ENCODE assay signal across 15 cellular contexts in genomic region chr12:56186957-56187356, GRCh38. TPM values are rescaled to one million over a fixed set of nuclear protein-coding genes. Genes with fewer than 3 reads are reported as not detected.
DNase-seq lines count a peak whose midpoint lies in the region; ATAC-seq, FAIRE-seq and TF ChIP-seq lines count a peak whose summit lies in the region.
"Had no signal": no experiment of that assay in that cellular context is flagged by ENCODE, and none has a peak within 500 bp of the region (broad histone marks: within the 10 kb centered on the region; RNA-seq: fewer than 3 reads in every experiment).

No MANE protein-coding gene starts in this region.

- peaks cover 25% of the 10 kb centered on the region for H3K79me2 ChIP-seq in SU-DHL-6 (ENCODE audit: insufficient read depth, low read length)

- intact Hi-C loops in CD4-positive, alpha-beta memory T cell (cut with micrococcal nuclease), result no loop called here

- CTCF ChIA-PET in A549 (lab: Yijun Ruan, JAX), result interaction anchor here (1.1 to 6.8 kb wide), 6 partner anchors 12 to 62 kb away, joined by 3 to 204 read pairs (median 49); partner anchors contain the start of genes ESYT1, MYL6, RNF41 and ZC3H10
- CTCF ChIA-PET in CD4-positive, alpha-beta memory T cell (lab: Charles Lee; ENCODE audit: partially characterized antibody), result interaction anchor here (1.4 to 6.4 kb wide), 4 partner anchors 11 to 83 kb away, joined by 3 to 264 read pairs (median 10); partner anchors contain the start of genes ESYT1, MYL6, PA2G4 and RPL41

- no peaks in the 10 kb centered on the region for H4K20me1 ChIP-seq in SU-DHL-6 (ENCODE audit: low read depth, low read length)

- H3K4me3 Mint-ChIP-seq in CD4-positive, alpha-beta memory T cell, result peak overlapping the region in 3 of 8 donors; percentile 15 to 92 (median 43)
- H3K4me3 Mint-ChIP-seq in mesothelial cell of epicardium (peak overlapping the region; percentile 75), endodermal cell (no peak overlapping the region)

- H3K4me3 ChIP-seq in A549 (no peak overlapping the region), SU-DHL-6 (ENCODE audit: insufficient read depth, low read length, poor library complexity, severe bottlenecking) (no peak overlapping the region), endodermal cell (ENCODE audit: low read length) (no peak overlapping the region)
- H3K4me3 ChIP-seq in CD4-positive, alpha-beta memory T cell (ENCODE audit: low read length in 2 of 2), result no peak overlapping the region
- H3K4me3 ChIP-seq: right atrium auricular region had no signal

- no peaks in the 10 kb centered on the region for H3K27me3 ChIP-seq in CD4-positive, alpha-beta memory T cell (ENCODE audit: insufficient read depth, low read length)
- H3K27me3 ChIP-seq in SU-DHL-6 (ENCODE audit: low read length) (no peaks in the 10 kb centered on the region), endodermal cell (ENCODE audit: control insufficient read depth, insufficient read depth, low read length, poor library complexity, severe bottlenecking) (no peaks in the 10 kb centered on the region)
- H3K27me3 ChIP-seq: ascending aorta, right atrium auricular region had no signal

- peaks cover 0 to 3% (median 0%) of the 10 kb centered on the region in 8 donors for H3K9me3 Mint-ChIP-seq in CD4-positive, alpha-beta memory T cell
- H3K9me3 Mint-ChIP-seq in mesothelial cell of epicardium, result no peaks in the 10 kb centered on the region
- H3K9me3 Mint-ChIP-seq in endodermal cell, result no peaks in the 10 kb centered on the region

- H3K9me2 ChIP-seq in SU-DHL-6 (replicated peaks; ENCODE audit: insufficient read depth, low read length), result no peaks in the 10 kb centered on the region

- H3K27ac ChIP-seq in A549 (no peak overlapping the region), SU-DHL-6 (ENCODE audit: low read depth, low read length) (no peak overlapping the region), endodermal cell (ENCODE audit: low read depth, low read length) (no peak overlapping the region)
- peak overlapping the region; percentile 91 for H3K27ac ChIP-seq in CD4-positive, alpha-beta memory T cell (ENCODE audit: low read depth, low read length)
- H3K27ac ChIP-seq: right atrium auricular region had no signal

- H3K9me3 ChIP-seq in A549 (no peaks in the 10 kb centered on the region), SU-DHL-6 (ENCODE audit: insufficient read depth, low read length) (no peaks in the 10 kb centered on the region), endodermal cell (ENCODE audit: control insufficient read depth, low read length) (no peaks in the 10 kb centered on the region)
- no peaks in the 10 kb centered on the region for H3K9me3 ChIP-seq in CD4-positive, alpha-beta memory T cell (ENCODE audit: control insufficient read depth in 1 of 2, low read length in 2 of 2)
- H3K9me3 ChIP-seq: ascending aorta, right atrium auricular region had no signal

- H3K4me1 Mint-ChIP-seq in CD4-positive, alpha-beta memory T cell, result peaks cover 19 to 47% (median 32%) of the 10 kb centered on the region in 4 donors
- H3K4me1 Mint-ChIP-seq in mesothelial cell of epicardium (peaks cover 19% of the 10 kb centered on the region), endodermal cell (peaks cover 12% of the 10 kb centered on the region)

- no peak overlapping the region for H2AFZ ChIP-seq in SU-DHL-6 (ENCODE audit: low read depth, low read length, severe bottlenecking)

- no peak for TF ChIP-seq POLR2A in A549 (IDR thresholded peaks at IDR 0.05; ENCODE audit: low read length)

- peaks cover 39% of the 10 kb centered on the region for H3K36me3 ChIP-seq in CD4-positive, alpha-beta memory T cell (ENCODE audit: insufficient read depth, low read length)
- H3K36me3 ChIP-seq in SU-DHL-6 (ENCODE audit: low read length) (peaks cover 12% of the 10 kb centered on the region), endodermal cell (ENCODE audit: control insufficient read depth, insufficient read depth, low read length) (peaks cover 53% of the 10 kb centered on the region)

- no peak for FAIRE-seq in A549 (lab: Jason Lieb, UNC)
- FAIRE-seq: GM18507 had no signal

- DNase-seq in A549 (ENCODE audit: low read depth in 1 of 2, low spot score in 1 of 2) (no peak), mesothelial cell of epicardium (ENCODE audit: low spot score in 2 of 2, unreplicated experiment in 2 of 2) (no peak), endodermal cell (no peak), middle frontal gyrus (ENCODE audit: extremely low spot score, low spot score) (no peak)
- no peak for DNase-seq in CD4-positive, alpha-beta memory T cell
- DNase-seq: GF-D8; H7; midbrain; NCI-H1105; stimulated activated CD4-positive, alpha-beta T cell treated with anti-CD3 and anti-CD28 coated beads, Interleukin-4, amount 100 ng/mL, for 4 hours had no signal

- POLR2A ChIA-PET in A549 (lab: Yijun Ruan, JAX), result interaction anchor here (1.5 kb wide), 1 partner anchor 28 kb away, joined by 7 read pairs; the partner anchor contains the start of gene MYL6
- POLR2A ChIA-PET in CD4-positive, alpha-beta memory T cell (lab: Charles Lee; ENCODE audit: partially characterized antibody), result interaction anchor here (1.8 to 6.2 kb wide), 4 partner anchors 22 to 60 kb away, joined by 10 to 245 read pairs (median 70); partner anchors contain the start of genes ESYT1, MYL6 and RNF41

- peak overlapping the region; percentile 92 for H3K9ac ChIP-seq in SU-DHL-6 (ENCODE audit: low read length)
- H3K9ac ChIP-seq in endodermal cell (ENCODE audit: extremely low read depth, low read length, poor library complexity, severe bottlenecking), result no peak overlapping the region

- peaks cover 0 to 2% of the 10 kb centered on the region in 2 donors for H3K27me3 Mint-ChIP-seq in CD4-positive, alpha-beta memory T cell
- H3K27me3 Mint-ChIP-seq in mesothelial cell of epicardium (ENCODE audit: low read depth), result peaks cover 1% of the 10 kb centered on the region
- no peaks in the 10 kb centered on the region for H3K27me3 Mint-ChIP-seq in endodermal cell (ENCODE audit: insufficient read depth)

- H3K36me3 Mint-ChIP-seq in CD4-positive, alpha-beta memory T cell, result peaks cover 19 to 63% of the 10 kb centered on the region in 2 donors
- H3K36me3 Mint-ChIP-seq in mesothelial cell of epicardium (peaks cover 18% of the 10 kb centered on the region), endodermal cell (ENCODE audit: low read depth) (peaks cover 44% of the 10 kb centered on the region)

- H3K4me1 ChIP-seq in A549 (peaks cover 13% of the 10 kb centered on the region), endodermal cell (ENCODE audit: control insufficient read depth, insufficient read depth, low read length) (peaks cover 5% of the 10 kb centered on the region)
- H3K4me1 ChIP-seq in CD4-positive, alpha-beta memory T cell (ENCODE audit: insufficient read depth, low read length), result peaks cover 24% of the 10 kb centered on the region

- no peak for TF ChIP-seq EP300 in A549 (IDR thresholded peaks at IDR 0.05)

- no peak for ATAC-seq in A549
- no peak for ATAC-seq in HG03095 (IDR thresholded peaks at IDR 0.05; ENCODE audit: unreplicated experiment)

- TF ChIP-seq RAD21 in A549 (conservative IDR thresholded peaks at IDR 0.05 in 1 of 2, IDR thresholded peaks at IDR 0.05 in 1 of 2), result no peak

- WGBS in A549 (ENCODE audit: missing lambda C conversion rate), result 97% methylated on average over 2 of the region's 2 CpGs
- 100% methylated on average over 2 of the region's 2 CpGs; no CpG with 5 or more reads in 1 of the 2 experiments for WGBS in endodermal cell (ENCODE audit: insufficient coverage in 1 of 2, insufficient read length in 1 of 2), 2 experiments

- peaks cover 13% of the 10 kb centered on the region for H3F3A ChIP-seq in SU-DHL-6 (ENCODE audit: insufficient read depth)

- H3K4me2 ChIP-seq in A549 (peak overlapping the region; percentile 99), SU-DHL-6 (ENCODE audit: low read depth, low read length, poor library complexity, severe bottlenecking) (peak overlapping the region; percentile 67)

- TF ChIP-seq CTCF in A549 (IDR thresholded peaks at IDR 0.05) (no peak), SU-DHL-6 (IDR thresholded peaks at IDR 0.05; ENCODE audit: insufficient read depth, low read length, poor library complexity, severe bottlenecking) (no peak), mesothelial cell of epicardium (IDR thresholded peaks at IDR 0.05; ENCODE audit: unreplicated experiment) (no peak), endodermal cell (conservative IDR thresholded peaks at IDR 0.05) (no peak)

- H3K27ac Mint-ChIP-seq in CD4-positive, alpha-beta memory T cell, result peak overlapping the region in 6 of 7 donors; percentile 50 to 100 (median 95)
- H3K27ac Mint-ChIP-seq in mesothelial cell of epicardium, result no peak overlapping the region
- no peak overlapping the region for H3K27ac Mint-ChIP-seq in endodermal cell

RNA-seq across cellular contexts. Expression of gene SMARCC2, which starts 2.3 kb away (rescaled TPM):
- 83.9 and 109 TPM in 2 replicates for polyA plus RNA-seq in A549 (2011; rRNA removed)
- 38.0 and 45.4 TPM in 2 replicates for polyA plus RNA-seq in A549 (2012; cell fraction: cytosol; rRNA removed)
- 95.2 and 106 TPM in 2 replicates for polyA plus RNA-seq in A549 (2012; cell fraction: nucleus; rRNA removed)
- polyA plus RNA-seq in A549 (2017; fragmentation: RNase III; extraction: RNeasy Plus Mini Kit Qiagen cat#74134 plus additional on column Dnase treatment), result 48.9 to 57.1 TPM (median 51.9 TPM) in 3 replicates
- 107 and 130 TPM in 2 replicates for polyA minus RNA-seq in A549 (2011; rRNA and poly(A)+ RNA removed)
- total RNA-seq in CD4-positive, alpha-beta memory T cell, result 100 to 1,000 TPM; 192 to 199 TPM
- 10 to 100 TPM; 27.0 to 90.9 TPM for polyA plus RNA-seq in CD4-positive, alpha-beta memory T cell
- total RNA-seq in mesothelial cell of epicardium, result 158 to 177 TPM (median 171 TPM) in 3 replicates
- 100 to 1,000 TPM; 127 to 129 TPM for total RNA-seq in endodermal cell
- 114 TPM for polyA plus RNA-seq in endodermal cell (2013, experiment 1 of 2)
- polyA plus RNA-seq in endodermal cell (2013, experiment 2 of 2), result 107 TPM

RNA-seq across cellular contexts. Expression of gene MYL6, which starts 28.8 kb away (rescaled TPM):
- polyA plus RNA-seq in A549 (2011; rRNA removed), result 2,280 and 2,307 TPM in 2 replicates
- polyA plus RNA-seq in A549 (2012; cell fraction: cytosol; rRNA removed), result 3,071 and 4,505 TPM in 2 replicates
- polyA plus RNA-seq in A549 (2012; cell fraction: nucleus; rRNA removed), result 1,396 and 2,143 TPM in 2 replicates
- polyA plus RNA-seq in A549 (2017; fragmentation: RNase III; extraction: RNeasy Plus Mini Kit Qiagen cat#74134 plus additional on column Dnase treatment), result 3,268 to 3,485 TPM (median 3,270 TPM) in 3 replicates
- 519 and 631 TPM in 2 replicates for polyA minus RNA-seq in A549 (2011; rRNA and poly(A)+ RNA removed)
- 100 to 1,000 TPM; 567 to 589 TPM for total RNA-seq in CD4-positive, alpha-beta memory T cell
- polyA plus RNA-seq in CD4-positive, alpha-beta memory T cell, result 1,000 to 10,000 TPM; 2,141 to 3,317 TPM
- 800 to 830 TPM (median 827 TPM) in 3 replicates for total RNA-seq in mesothelial cell of epicardium
- 1,000 to 10,000 TPM; 1,640 to 1,647 TPM for total RNA-seq in endodermal cell
- 1,347 TPM for polyA plus RNA-seq in endodermal cell (2013, experiment 1 of 2)
- polyA plus RNA-seq in endodermal cell (2013, experiment 2 of 2), result 1,436 TPM

RNA-seq across cellular contexts. Expression of gene MYL6B, which starts 34.6 kb away (rescaled TPM):
- polyA plus RNA-seq in A549 (2011; rRNA removed), result 48.2 and 67.0 TPM in 2 replicates
- polyA plus RNA-seq in A549 (2012; cell fraction: cytosol; rRNA removed), result 63.4 and 78.3 TPM in 2 replicates
- 30.2 and 41.3 TPM in 2 replicates for polyA plus RNA-seq in A549 (2012; cell fraction: nucleus; rRNA removed)
- 68.6 to 92.7 TPM (median 83.9 TPM) in 3 replicates for polyA plus RNA-seq in A549 (2017; fragmentation: RNase III; extraction: RNeasy Plus Mini Kit Qiagen cat#74134 plus additional on column Dnase treatment)
- 21.6 and 24.3 TPM in 2 replicates for polyA minus RNA-seq in A549 (2011; rRNA and poly(A)+ RNA removed)
- 1 to 10 TPM; 2.6 to 3.4 TPM for total RNA-seq in CD4-positive, alpha-beta memory T cell
- polyA plus RNA-seq in CD4-positive, alpha-beta memory T cell, result 1 to 10 TPM; 1.8 to 4.8 TPM
- total RNA-seq in mesothelial cell of epicardium, result 150 to 151 TPM (median 150 TPM) in 3 replicates
- total RNA-seq in endodermal cell, result 100 to 1,000 TPM; 153 to 191 TPM
- 175 TPM for polyA plus RNA-seq in endodermal cell (2013, experiment 1 of 2)
- 170 TPM for polyA plus RNA-seq in endodermal cell (2013, experiment 2 of 2)

RNA-seq across cellular contexts. Expression of gene RNF41, which starts 34.8 kb away (rescaled TPM):
- polyA plus RNA-seq in A549 (2011; rRNA removed) (47.8 and 65.1 TPM in 2 replicates), A549 (2017; fragmentation: RNase III; extraction: RNeasy Plus Mini Kit Qiagen cat#74134 plus additional on column Dnase treatment) (20.2 to 21.7 TPM (median 20.7 TPM) in 3 replicates)
- polyA plus RNA-seq in A549 (2012; cell fraction: cytosol; rRNA removed), result 53.7 and 59.6 TPM in 2 replicates
- polyA plus RNA-seq in A549 (2012; cell fraction: nucleus; rRNA removed), result 32.1 and 44.8 TPM in 2 replicates
- 168 and 180 TPM in 2 replicates for polyA minus RNA-seq in A549 (2011; rRNA and poly(A)+ RNA removed)
- total RNA-seq in CD4-positive, alpha-beta memory T cell, result 10 to 100 TPM; 38.1 to 44.8 TPM
- polyA plus RNA-seq in CD4-positive, alpha-beta memory T cell, result 10 to 100 TPM; 33.2 to 46.7 TPM
- total RNA-seq in mesothelial cell of epicardium (47.1 to 49.6 TPM (median 48.1 TPM) in 3 replicates), endodermal cell (10 to 100 TPM; 45.8 to 48.9 TPM)
- 41.5 TPM for polyA plus RNA-seq in endodermal cell (2013, experiment 1 of 2)
- polyA plus RNA-seq in endodermal cell (2013, experiment 2 of 2), result 40.9 TPM

RNA-seq across cellular contexts. Expression of gene NABP2, which starts 37.2 kb away (rescaled TPM):
- 86.1 and 86.7 TPM in 2 replicates for polyA plus RNA-seq in A549 (2011; rRNA removed)
- 96.7 and 97.4 TPM in 2 replicates for polyA plus RNA-seq in A549 (2012; cell fraction: cytosol; rRNA removed)
- polyA plus RNA-seq in A549 (2012; cell fraction: nucleus; rRNA removed), result 21.4 and 27.6 TPM in 2 replicates
- 64.1 to 69.6 TPM (median 65.2 TPM) in 3 replicates for polyA plus RNA-seq in A549 (2017; fragmentation: RNase III; extraction: RNeasy Plus Mini Kit Qiagen cat#74134 plus additional on column Dnase treatment)
- 31.6 and 42.1 TPM in 2 replicates for polyA minus RNA-seq in A549 (2011; rRNA and poly(A)+ RNA removed)
- 10 to 100 TPM; 16.9 to 19.1 TPM for total RNA-seq in CD4-positive, alpha-beta memory T cell
- 1 to 10 TPM; 4.1 to 4.7 TPM for polyA plus RNA-seq in CD4-positive, alpha-beta memory T cell
- 23.5 to 24.4 TPM (median 23.7 TPM) in 3 replicates for total RNA-seq in mesothelial cell of epicardium
- total RNA-seq in endodermal cell, result 10 to 100 TPM; 27.0 to 35.1 TPM
- 43.7 TPM for polyA plus RNA-seq in endodermal cell (2013, experiment 1 of 2)
- polyA plus RNA-seq in endodermal cell (2013, experiment 2 of 2), result 41.2 TPM

Comparison
In these comparisons a context has a peak if more than half of its experiments do, and no peak if none do; other contexts are left out.
1. H3K27ac Mint-ChIP-seq: peak in CD4-positive, alpha-beta memory T cell (6 of 7); none in mesothelial cell of epicardium (single experiment) and endodermal cell (single experiment).
2. RNA of gene MYL6B, which starts 34.6 kb away (total RNA-seq): 153 to 191 TPM in endodermal cell and 150 to 151 TPM in mesothelial cell of epicardium; 2.6 to 3.4 TPM in CD4-positive, alpha-beta memory T cell; every median in the first group is over 10 times any median in the second.